7 cellular contexts compared by ENCODE assay signal in genomic region chr10:11270135-11270857, GRCh38.
DNase-seq lines count a peak whose midpoint lies in the region; ATAC-seq and TF ChIP-seq lines count a peak whose summit lies in the region.

No MANE protein-coding gene starts in this region.

- H3K4me3 ChIP-seq in epithelial cell of proximal tubule (ENCODE audit: low read depth, low read length) = no peak overlapping the region

- DNase-seq in NCI-H748 (lab: John Stamatoyannopoulos, UW; ENCODE audit: unreplicated experiment) = peak; percentile 73
- DNase-seq in activated CD8-positive, alpha-beta memory T cell treated with anti-CD3 and anti-CD28 coated beads, Interleukin-2, amount 50 U/mL, for 48 hours = peak; percentile 87
- DNase-seq in epithelial cell of proximal tubule (ENCODE audit: low read depth) = peak; percentile 7
- peak; percentile 75 for DNase-seq in stimulated activated naive CD4-positive, alpha-beta T cell treated with Interleukin-2 at 50 U/mL for 16 hours (lab: John Stamatoyannopoulos, UW)

- H3K27me3 Mint-ChIP-seq in nephron (ENCODE audit: low read depth) = peaks cover 33% of the 10 kb centered on the region

- TF ChIP-seq CTCF in epithelial cell of proximal tubule (conservative IDR thresholded peaks at IDR 0.05; ENCODE audit: low read depth, low read length) = peak; percentile 98
- peak; percentile 95 to 97 (median 97) for TF ChIP-seq CTCF in nephron (IDR thresholded peaks at IDR 0.05; ENCODE audit: unreplicated experiment in 3 of 3)

- H3K36me3 Mint-ChIP-seq in nephron (ENCODE audit: low read depth) = no peaks in the 10 kb centered on the region

- peaks cover 40% of the 10 kb centered on the region for H3K4me1 Mint-ChIP-seq in nephron

- no peaks in the 10 kb centered on the region for H3K9me3 Mint-ChIP-seq in nephron

- ATAC-seq in GM18498 (IDR thresholded peaks at IDR 0.05; ENCODE audit: unreplicated experiment) = peak; percentile 41
- ATAC-seq in HG02763 (IDR thresholded peaks at IDR 0.05; ENCODE audit: unreplicated experiment) = peak; percentile 56

- peak overlapping the region; percentile 3 to 26 (median 5) for H3K27ac Mint-ChIP-seq in nephron

- no peak overlapping the region for H3K4me3 Mint-ChIP-seq in nephron

Comparison
In these comparisons a context has a peak if more than half of its experiments do, and no peak if none do; other contexts are left out.
1. DNase-seq: peak in every context shown above with its lines; median percentile 87 in activated CD8-positive, alpha-beta memory T cell treated with anti-CD3 and anti-CD28 coated beads, Interleukin-2, amount 50 U/mL, for 48 hours; 75 in stimulated activated naive CD4-positive, alpha-beta T cell treated with Interleukin-2 at 50 U/mL for 16 hours; 73 in NCI-H748; 7 in epithelial cell of proximal tubule.